ENCODE assay signal across 8 cellular contexts in the genomic region with DNA sequence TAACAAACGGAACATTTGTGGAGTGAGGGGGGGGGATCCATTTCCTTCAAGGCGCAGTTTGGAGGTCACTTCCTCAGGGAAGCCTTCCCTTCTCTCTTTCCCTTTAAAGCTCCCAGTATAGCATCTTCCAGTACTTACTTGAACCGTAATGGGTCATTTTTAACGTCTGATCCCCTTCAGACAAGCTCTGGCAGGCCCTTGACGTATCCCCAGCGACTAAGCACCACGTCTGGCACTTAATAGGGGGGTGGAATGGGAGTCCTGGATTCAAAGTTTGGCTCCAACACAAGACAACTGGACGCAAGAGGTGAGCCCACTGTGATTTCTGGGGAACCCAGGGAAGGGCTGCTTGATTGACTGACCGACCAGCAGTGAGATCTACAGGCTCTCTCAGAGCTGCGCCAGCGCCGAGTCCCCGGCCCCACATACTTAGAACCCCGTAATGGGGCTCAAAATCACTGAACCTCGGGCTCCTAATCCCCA. TPM values are rescaled to one million over a fixed set of nuclear protein-coding genes. Genes with fewer than 3 reads are reported as not detected.
DNase-seq lines count a peak whose midpoint lies in the region; ATAC-seq and TF ChIP-seq lines count a peak whose summit lies in the region.

No MANE protein-coding gene starts in this region.

- H3K4me2 ChIP-seq in smooth muscle cell, result peak overlapping the region; percentile 85

- no peak for TF ChIP-seq CTCF in brain microvascular endothelial cell (IDR thresholded peaks at IDR 0.05; ENCODE audit: low read depth, low read length, missing control alignments)
- no peak for TF ChIP-seq CTCF in smooth muscle cell (IDR thresholded peaks at IDR 0.05; ENCODE audit: borderline replicate concordance, insufficient read depth, poor library complexity, severe bottlenecking)

- peaks cover 22% of the 10 kb centered on the region; the same call in 1 of the 2 replicates for H3K4me1 ChIP-seq in iPS-20b (ENCODE audit: insufficient read depth, low read length)
- H3K4me1 ChIP-seq in smooth muscle cell (ENCODE audit: low read depth), result peaks cover 18% of the 10 kb centered on the region

- peak overlapping the region; percentile 46 for H2AFZ ChIP-seq in smooth muscle cell (ENCODE audit: low read depth)

- H3K27me3 ChIP-seq in brain microvascular endothelial cell (replicated peaks) (no peaks in the 10 kb centered on the region), iPS-20b (ENCODE audit: insufficient read depth, low read length) (no peaks in the 10 kb centered on the region), smooth muscle cell (ENCODE audit: low read depth) (no peaks in the 10 kb centered on the region)

- in situ Hi-C loops in brain microvascular endothelial cell (cut with HindIII; ENCODE audit: low pct_ligation_motif_present, low sequenced_read_pairs), result no loop called here

- H4K20me1 ChIP-seq in smooth muscle cell (ENCODE audit: low read depth), result peaks cover 49% of the 10 kb centered on the region

- H3K9me3 ChIP-seq in iPS-20b (ENCODE audit: insufficient read depth, low read depth, low read length), result no peaks in the 10 kb centered on the region
- no peaks in the 10 kb centered on the region for H3K9me3 ChIP-seq in smooth muscle cell (replicated peaks; ENCODE audit: low read depth)

- H3K9ac ChIP-seq in iPS-20b (ENCODE audit: low read depth, low read length) (peak overlapping the region; percentile 99), smooth muscle cell (ENCODE audit: low read depth) (peak overlapping the region; percentile 99)

- H3K4me3 ChIP-seq in brain microvascular endothelial cell (ENCODE audit: low read depth, low read length), result peak overlapping the region; percentile 98
- peak overlapping the region; percentile 86 for H3K4me3 ChIP-seq in iPS-20b (ENCODE audit: low read length)
- peak overlapping the region; percentile 77 for H3K4me3 ChIP-seq in smooth muscle cell

- peaks cover 3% of the 10 kb centered on the region for H3K36me3 ChIP-seq in brain microvascular endothelial cell (replicated peaks)
- peaks cover 16% of the 10 kb centered on the region; the same call in 1 of the 2 replicates for H3K36me3 ChIP-seq in iPS-20b (ENCODE audit: insufficient read depth, low read depth, low read length)
- no peaks in the 10 kb centered on the region for H3K36me3 ChIP-seq in smooth muscle cell (ENCODE audit: low read depth)

- H3K79me2 ChIP-seq in smooth muscle cell (ENCODE audit: low read depth), result peaks cover 86% of the 10 kb centered on the region

- peak; percentile 1 for ATAC-seq in GM21737 (IDR thresholded peaks at IDR 0.05; ENCODE audit: unreplicated experiment)

- peaks cover 6% of the 10 kb centered on the region for H3F3A ChIP-seq in smooth muscle cell (ENCODE audit: low read depth)

- DNase-seq in DMS79 treated with DMSO at 0.1 percent for 48 hours (lab: John Stamatoyannopoulos, UW) (peak; percentile 50), NCI-H1092 treated with DMSO at 0.1 percent for 48 hours (lab: John Stamatoyannopoulos, UW) (peak; percentile 61), brain microvascular endothelial cell (peak; percentile 22), smooth muscle cell (lab: John Stamatoyannopoulos, UW; ENCODE audit: unreplicated experiment) (no peak), activated gamma-delta T cell (lab: John Stamatoyannopoulos, UW) (no peak)
- no peak for DNase-seq in activated CD8-positive, alpha-beta memory T cell treated with anti-CD3 and anti-CD28 coated beads, Interleukin-2, amount 50 U/mL, for 48 hours

- WGBS in smooth muscle cell (ENCODE audit: low lambda C conversion rate), result 0% methylated on average over 15 of the region's 15 CpGs

- peak overlapping the region; percentile 96 for H3K27ac ChIP-seq in brain microvascular endothelial cell
- H3K27ac ChIP-seq in iPS-20b (ENCODE audit: low read length), result peak overlapping the region; percentile 63
- H3K27ac ChIP-seq in smooth muscle cell (ENCODE audit: low read depth), result peak overlapping the region; percentile 98

RNA-seq across cellular contexts. Expression of gene YARS1, which starts 0.4 kb away (rescaled TPM):
- 52.1 and 56.5 TPM in 2 replicates for total RNA-seq in smooth muscle cell
- polyA plus RNA-seq in smooth muscle cell, result 82.9 and 96.9 TPM in 2 replicates

RNA-seq across cellular contexts. Expression of gene S100PBP, which starts 0.7 kb away (rescaled TPM):
- total RNA-seq in smooth muscle cell, result 39.1 and 39.7 TPM in 2 replicates
- polyA plus RNA-seq in smooth muscle cell, result 13.1 and 22.1 TPM in 2 replicates

RNA-seq across cellular contexts. Expression of gene FNDC5, which starts 54.0 kb away (rescaled TPM):
- total RNA-seq in smooth muscle cell, result not detected in 2 replicates
- not detected in 2 replicates for polyA plus RNA-seq in smooth muscle cell

Comparison
In these comparisons a context has a peak if more than half of its experiments do, and no peak if none do; other contexts are left out.
1. DNase-seq: peak in DMS79 treated with DMSO at 0.1 percent for 48 hours (single experiment), NCI-H1092 treated with DMSO at 0.1 percent for 48 hours (single experiment) and brain microvascular endothelial cell (single experiment); none in smooth muscle cell (single experiment), activated CD8-positive, alpha-beta memory T cell treated with anti-CD3 and anti-CD28 coated beads, Interleukin-2, amount 50 U/mL, for 48 hours (single experiment) and activated gamma-delta T cell (single experiment).
2. Peak in every context shown above with its lines, with median percentiles within 50 percentile points of each other: H3K27ac ChIP-seq and H3K4me3 ChIP-seq.